Comparison of ENCODE assay signal across 24 cellular contexts in genomic region chr1:17032741-17033140, GRCh38. TPM values are rescaled to one million over a fixed set of nuclear protein-coding genes. Genes with fewer than 3 reads are reported as not detected.
"Had no signal": no experiment of that assay in that cellular context is flagged by ENCODE, and none has a peak within 500 bp of the region (broad histone marks: within the 10 kb centered on the region; RNA-seq: fewer than 3 reads in every experiment).

No MANE protein-coding gene starts in this region.

- H3K27me3 ChIP-seq: ascending aorta, body of pancreas, Peyer's patch, SJSA1 had no signal

- H3K4me1 ChIP-seq: ascending aorta, Peyer's patch, SJSA1 had no signal

- H3K27ac ChIP-seq: ascending aorta, Peyer's patch, SJSA1 had no signal

- H3K4me3 ChIP-seq: ascending aorta, body of pancreas, Peyer's patch, SJSA1 had no signal

- DNase-seq: activated CD4-positive, alpha-beta T cell treated with anti-CD3 and anti-CD28 coated beads for 4 hours; activated CD4-positive, alpha-beta T cell treated with anti-CD3 and anti-CD28 coated beads, Interleukin-2, amount 50 U/mL, for 4 hours; activated CD8-positive, alpha-beta memory T cell treated with anti-CD3 and anti-CD28 coated beads, Interleukin-2, amount 10 ng/mL, durations not matched to agents 7 days and 5 days; activated gamma-delta T cell treated with Interleukin-2 at 50 U/mL for 16 hours; activated naive CD4-positive, alpha-beta T cell treated with anti-CD3 and anti-CD28 coated beads, Interleukin-2, amount 10 ng/mL, durations not matched to agents 7 days and 5 days; activated naive CD8-positive, alpha-beta T cell treated with anti-CD3 and anti-CD28 coated beads, Interleukin-2, amount 10 ng/mL, durations not matched to agents 7 days and 5 days; activated T-cell treated with anti-CD3 and anti-CD28 coated beads, Interleukin-2, amount 50 U/mL, for 48 hours; body of pancreas; central memory CD4-positive, alpha-beta T cell; Kasumi-1; KBM-7; NCI-H1105 treated with DMSO at 0.1 percent for 48 hours; NCI-H1930; NCI-H2107; NCI-H2171 treated with DMSO at 0.1 percent for 48 hours; NCI-H226; NCI-H510A; NCI-H69; Peyer's patch; SHP77 had no signal

- ATAC-seq: activated CD4-positive, CD25-positive, alpha-beta regulatory T cell treated with anti-CD3 and anti-CD28 coated beads, Interleukin-2, amount 50 U/mL, for 24 hours; activated CD8-positive, alpha-beta memory T cell treated with anti-CD3 and anti-CD28 coated beads, Interleukin-2, amount 10 ng/mL, durations not matched to agents 7 days and 5 days; activated T-helper 17 cell treated with anti-CD3 and anti-CD28 coated beads, Interleukin-2, amount 50 U/mL, for 72 hours; body of pancreas had no signal

- H3K9me3 ChIP-seq: ascending aorta, body of pancreas, Peyer's patch, SJSA1 had no signal

RNA-seq across cellular contexts. Expression of gene MFAP2, which starts 52.3 kb away (rescaled TPM):
- total RNA-seq: activated CD8-positive, alpha-beta memory T cell treated with anti-CD3 and anti-CD28 coated beads, Interleukin-2, amount 10 ng/mL, durations not matched to agents 7 days and 5 days; activated naive CD8-positive, alpha-beta T cell treated with anti-CD3 and anti-CD28 coated beads, Interleukin-2, amount 10 ng/mL, durations not matched to agents 7 days and 5 days; activated T-helper 17 cell treated with anti-CD3 and anti-CD28 coated beads, Interleukin-2, amount 50 U/mL, for 72 hours had no signal
